ENCODE assay signal across 8 cellular contexts in the genomic region with DNA sequence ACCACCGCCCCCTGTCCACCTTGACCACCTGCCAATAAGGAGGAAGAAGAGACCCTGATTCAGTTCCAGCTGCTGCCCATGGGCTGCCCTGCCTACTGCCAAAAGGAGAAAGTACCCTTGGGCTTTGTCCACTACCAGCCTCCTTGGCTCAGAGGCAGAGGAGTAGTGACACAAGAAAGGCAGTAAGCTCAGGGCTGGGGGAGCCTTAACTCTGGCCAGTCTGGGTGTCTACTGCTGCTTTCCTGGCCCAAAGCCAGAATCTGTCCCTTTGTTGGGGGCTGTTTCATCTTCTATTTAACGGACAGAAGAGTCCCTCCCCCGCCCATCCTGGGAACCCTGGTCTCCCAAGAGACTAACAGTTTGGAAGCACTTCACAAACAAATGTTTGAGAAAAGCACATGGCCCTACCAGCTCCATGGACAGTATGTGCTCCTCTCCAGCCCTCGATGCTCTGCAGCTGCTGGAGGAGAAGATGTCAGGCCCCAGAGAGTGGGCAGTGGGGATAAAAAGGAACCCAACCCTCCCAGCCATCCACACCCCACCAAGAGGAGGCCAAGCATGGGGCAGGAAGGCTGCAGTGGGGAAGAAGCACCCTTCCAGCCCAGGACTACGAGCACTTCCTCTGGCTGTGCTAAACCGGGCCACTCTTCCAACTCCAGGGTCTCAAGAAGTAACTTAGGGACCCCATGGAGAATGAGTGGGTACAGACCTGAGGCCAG. TPM values are rescaled to one million over a fixed set of nuclear protein-coding genes. Genes with fewer than 3 reads are reported as not detected.
DNase-seq lines count a peak whose midpoint lies in the region; ATAC-seq, FAIRE-seq and TF ChIP-seq lines count a peak whose summit lies in the region.

No MANE protein-coding gene starts in this region.

- H3K27me3 Mint-ChIP-seq in activated T-cell treated with anti-CD3 and anti-CD28 coated beads, Interleukin-2, amount 50 U/mL, for 4 hours (ENCODE audit: low read depth): no peaks in the 10 kb centered on the region
- H3K27me3 Mint-ChIP-seq in activated naive CD8-positive, alpha-beta T cell: no peaks in the 10 kb centered on the region

- H3K36me3 ChIP-seq in kidney (ENCODE audit: control insufficient read depth in 1 of 2, insufficient read depth in 2 of 2, low read length in 2 of 2) (peaks cover 35 to 46% of the 10 kb centered on the region in 2 donors), transverse colon (peaks cover 0 to 37% (median 17%) of the 10 kb centered on the region in 4 donors)

- TF ChIP-seq POLR2A in transverse colon (IDR thresholded peaks at IDR 0.05): no peak

- peak overlapping the region; percentile 75 to 98 for H3K4me3 ChIP-seq in kidney (ENCODE audit: low read length in 2 of 2)
- peak overlapping the region; percentile 78 to 90 (median 81) for H3K4me3 ChIP-seq in transverse colon

- peaks cover 52% of the 10 kb centered on the region for H3K4me1 Mint-ChIP-seq in activated T-cell treated with anti-CD3 and anti-CD28 coated beads, Interleukin-2, amount 50 U/mL, for 4 hours (ENCODE audit: low read depth)
- peaks cover 49% of the 10 kb centered on the region for H3K4me1 Mint-ChIP-seq in activated naive CD8-positive, alpha-beta T cell (ENCODE audit: low read depth)

- H3K9ac ChIP-seq in kidney (ENCODE audit: low read length in 2 of 2): peak overlapping the region; percentile 99 to 100

- H3K27ac Mint-ChIP-seq in activated naive CD8-positive, alpha-beta T cell: peak overlapping the region; percentile 50

- H3K27ac ChIP-seq in kidney (ENCODE audit: low read depth in 2 of 2, low read length in 2 of 2) (no peak overlapping the region), transverse colon (peak overlapping the region; percentile 92 to 98 (median 96))

- in situ Hi-C loops in transverse colon (cut with MboI; ENCODE audit: low pct_ligation_motif_present in 1 of 4, low pct_unique_long_range_greater_than_20kb in 1 of 4, low sequenced_read_pairs in 3 of 4): no loop called here

- intact Hi-C loops in kidney (cut with DNase I) (no loop called here), transverse colon (cut with DNase I; ENCODE audit: low total_unique reads) (loop anchor here (10.0 kb wide), 2 partner anchors 63 to 67 kb away; a partner anchor contains a TSS)

- H3K36me3 Mint-ChIP-seq in activated T-cell treated with anti-CD3 and anti-CD28 coated beads, Interleukin-2, amount 50 U/mL, for 4 hours (ENCODE audit: insufficient read depth): peaks cover 31% of the 10 kb centered on the region
- H3K36me3 Mint-ChIP-seq in activated naive CD8-positive, alpha-beta T cell: peaks cover 6% of the 10 kb centered on the region

- no peak for ATAC-seq in activated T-cell treated with anti-CD3 and anti-CD28 coated beads, Interleukin-2, amount 50 U/mL, for 4 hours
- no peak for ATAC-seq in GM18498 (IDR thresholded peaks at IDR 0.05; ENCODE audit: unreplicated experiment)

- TF ChIP-seq EP300 in transverse colon (IDR thresholded peaks at IDR 0.05; ENCODE audit: low read depth): no peak

- H3K9me3 ChIP-seq in kidney (ENCODE audit: control insufficient read depth in 1 of 2, low read length in 2 of 2): no peaks in the 10 kb centered on the region
- no peaks in the 10 kb centered on the region for H3K9me3 ChIP-seq in transverse colon

- H3K27me3 ChIP-seq in transverse colon: no peaks in the 10 kb centered on the region

- DNase-seq in activated T-cell treated with anti-CD3 and anti-CD28 coated beads, Interleukin-2, amount 50 U/mL, for 4 hours: no peak
- no peak for DNase-seq in activated T-cell treated with anti-CD3 and anti-CD28 coated beads, Interleukin-2, amount 50 U/mL, for 48 hours
- DNase-seq in kidney (no peak), transverse colon (no peak), NCI-H1694 treated with DMSO at 0.1 percent for 48 hours (lab: John Stamatoyannopoulos, UW) (no peak), EL (no peak)

- FAIRE-seq in kidney (lab: Jason Lieb, UNC): no peak

- no peaks in the 10 kb centered on the region for H3K9me3 Mint-ChIP-seq in activated T-cell treated with anti-CD3 and anti-CD28 coated beads, Interleukin-2, amount 50 U/mL, for 4 hours
- no peaks in the 10 kb centered on the region for H3K9me3 Mint-ChIP-seq in activated naive CD8-positive, alpha-beta T cell (ENCODE audit: low read depth)

- H3K4me1 ChIP-seq in kidney (ENCODE audit: control insufficient read depth in 1 of 2, insufficient read depth in 1 of 2, low read depth in 1 of 2, low read length in 2 of 2) (peaks cover 11 to 17% of the 10 kb centered on the region in 2 donors), transverse colon (peaks cover 18 to 36% (median 30%) of the 10 kb centered on the region in 4 donors)

- peak overlapping the region; percentile 94 for H3K4me3 Mint-ChIP-seq in activated T-cell treated with anti-CD3 and anti-CD28 coated beads, Interleukin-2, amount 50 U/mL, for 4 hours
- peak overlapping the region; percentile 85 for H3K4me3 Mint-ChIP-seq in activated naive CD8-positive, alpha-beta T cell

- WGBS in transverse colon (ENCODE audit: low coverage in 1 of 2), 2 donors: 63 to 86% methylated on average over 3 to 6 of the region's 6 CpGs

- TF ChIP-seq CTCF in kidney (IDR thresholded peaks at IDR 0.05; ENCODE audit: borderline replicate concordance, extremely low read depth, insufficient read depth) (no peak), transverse colon (IDR thresholded peaks at IDR 0.05) (no peak)

RNA-seq across cellular contexts. Expression of a gene that starts 1.3 kb away (rescaled TPM):
- 10 to 100 TPM; 29.7 to 31.4 (median 31.4) TPM for total RNA-seq in activated T-cell treated with anti-CD3 and anti-CD28 coated beads, Interleukin-2, amount 50 U/mL, for 4 hours
- total RNA-seq in kidney (41.5 TPM), transverse colon (100 to 1,000 TPM in 1 of 4 donors, 10 to 100 TPM in 3; 73.2 to 243 (median 82.7) TPM)
- 24.0 TPM for polyA plus RNA-seq in kidney (ENCODE audit: insufficient read depth, low read depth, low replicate concordance)

RNA-seq across cellular contexts. Expression of a gene that starts 1.4 kb away (rescaled TPM):
- total RNA-seq in activated T-cell treated with anti-CD3 and anti-CD28 coated beads, Interleukin-2, amount 50 U/mL, for 4 hours: 10 to 100 TPM; 40.8 to 52.1 (median 45.5) TPM
- total RNA-seq in kidney (48.9 TPM), transverse colon (100 to 1,000 TPM in 2 of 4 donors, 10 to 100 TPM in 2; 64.3 to 318 (median 114) TPM)
- 26.6 TPM for polyA plus RNA-seq in kidney (ENCODE audit: insufficient read depth, low read depth, low replicate concordance)

RNA-seq across cellular contexts. Expression of a gene that starts 9.4 kb away (rescaled TPM):
- 10 to 100 TPM; 14.8 to 17.2 (median 15.4) TPM for total RNA-seq in activated T-cell treated with anti-CD3 and anti-CD28 coated beads, Interleukin-2, amount 50 U/mL, for 4 hours
- total RNA-seq in kidney (17.8 TPM), transverse colon (10 to 100 TPM in 3 of 4 donors, 1 to 10 TPM in 1; 3.4 to 28.7 (median 20.4) TPM)
- 53.6 TPM for polyA plus RNA-seq in kidney (ENCODE audit: insufficient read depth, low read depth, low replicate concordance)

RNA-seq across cellular contexts. Expression of a gene that starts 17.1 kb away (rescaled TPM):
- total RNA-seq in activated T-cell treated with anti-CD3 and anti-CD28 coated beads, Interleukin-2, amount 50 U/mL, for 4 hours: 1 to 10 TPM; 2.3 to 3.2 (median 3.0) TPM
- total RNA-seq in kidney: 20.6 TPM
- 19.7 TPM for polyA plus RNA-seq in kidney (ENCODE audit: insufficient read depth, low read depth, low replicate concordance)
- total RNA-seq in transverse colon: 1 to 10 TPM in 3 of 4 donors, under 1 TPM in 1; 0.40 to 9.1 (median 3.8) TPM

RNA-seq across cellular contexts. Expression of a gene that starts 17.1 kb away (rescaled TPM):
- total RNA-seq in activated T-cell treated with anti-CD3 and anti-CD28 coated beads, Interleukin-2, amount 50 U/mL, for 4 hours: 10 to 100 TPM; 19.1 to 21.3 (median 21.0) TPM
- 29.9 TPM for total RNA-seq in kidney
- 53.8 TPM for polyA plus RNA-seq in kidney (ENCODE audit: insufficient read depth, low read depth, low replicate concordance)
- total RNA-seq in transverse colon: 10 to 100 TPM; 18.7 to 44.8 (median 28.2) TPM

Comparison
In these comparisons a context has a peak if more than half of its experiments do, and no peak if none do; other contexts are left out.
1. H3K27ac ChIP-seq: peak in transverse colon (4 of 4); none in kidney (0 of 2).